Comparison of ENCODE assay signal across 8 cellular contexts in genomic region chr20:52105573-52106422, GRCh38.
A peak's percentile ranks its signal among the peaks of the same experiment; 100 is the strongest.
DNase-seq lines count a peak whose midpoint lies in the region; ATAC-seq and TF ChIP-seq lines count a peak whose summit lies in the region.

No MANE protein-coding gene starts in this region.

- no peak overlapping the region for H4K8ac ChIP-seq in IMR-90 (ENCODE audit: low read depth in 2 of 2, low read length in 2 of 2)

- H3K18ac ChIP-seq in IMR-90 (ENCODE audit: low read depth, low read length), result no peak overlapping the region

- TF ChIP-seq POLR2A in IMR-90 (IDR thresholded peaks at IDR 0.05; ENCODE audit: low read depth, low read length), result no peak

- peak overlapping the region; percentile 73 for H3K4me2 ChIP-seq in IMR-90 (ENCODE audit: low read depth, low read length)

- no peaks in the 10 kb centered on the region for H3K36me3 Mint-ChIP-seq in mesothelial cell of epicardium

- intact Hi-C loops in IMR-90 (cut with micrococcal nuclease) (no loop called here), sciatic nerve (cut with DNase I) (no loop called here)

- H3K23ac ChIP-seq in IMR-90 (ENCODE audit: low read depth, low read length), result no peak overlapping the region

- peaks cover 38% of the 10 kb centered on the region for H3K27me3 Mint-ChIP-seq in mesothelial cell of epicardium (ENCODE audit: low read depth)

- no peak overlapping the region for H2BK20ac ChIP-seq in IMR-90 (ENCODE audit: low read depth, low read length)

- H3K79me1 ChIP-seq in IMR-90 (ENCODE audit: low read depth in 1 of 2, low read length in 2 of 2), result peaks cover 0 to 25% of the 10 kb centered on the region in 2 experiments; a peak in 1 of 4 replicates

- BruUV-seq in IMR-90 (replicated peaks; lab: Mats Ljungman, UMichigan), result no TSS peak

- no peaks in the 10 kb centered on the region for H3K9me3 ChIP-seq in IMR-90 (ENCODE audit: control insufficient read depth, insufficient read depth, low read length)
- H3K9me3 ChIP-seq in duodenal mucosa (ENCODE audit: control insufficient read depth in 1 of 2, low read length in 2 of 2), result no peaks in the 10 kb centered on the region

- H3K27me3 ChIP-seq in IMR-90 (ENCODE audit: control insufficient read depth, insufficient read depth, low read length) (peaks cover 12% of the 10 kb centered on the region), duodenal mucosa (ENCODE audit: control insufficient read depth in 1 of 2, insufficient read depth in 2 of 2, low read length in 2 of 2) (peaks cover 29% of the 10 kb centered on the region in 2 donors)

- H2AK5ac ChIP-seq in IMR-90 (ENCODE audit: low read depth, low read length), result no peak overlapping the region

- dilution Hi-C loops in IMR-90 (cut with HindIII; ENCODE audit: low sequenced_read_pairs, unreplicated experiment), result no loop called here

- H2AFZ ChIP-seq in IMR-90 (replicated peaks; ENCODE audit: low read length, poor library complexity), result peak overlapping the region; percentile 88

- H3K9me1 ChIP-seq in IMR-90 (ENCODE audit: insufficient read depth, low read length), result 0 out of 2 replicates have a peak, but pooled peaks cover 3% of the 10 kb centered on the region

- H4K5ac ChIP-seq in IMR-90 (ENCODE audit: low read depth, low read length), result no peak overlapping the region

- H2AK9ac ChIP-seq in IMR-90 (replicated peaks; ENCODE audit: low read depth, low read length, poor library complexity), result peak overlapping the region; percentile 11

- ATAC-seq in IMR-90 (ENCODE audit: low read depth) (peak; percentile 18; the same call in 1 of the 2 replicates), HG03439 (IDR thresholded peaks at IDR 0.05; ENCODE audit: unreplicated experiment) (no peak), sciatic nerve (no peak)

- no peak overlapping the region for H4K91ac ChIP-seq in IMR-90 (ENCODE audit: insufficient read depth, low read depth, low read length)

- H3K56ac ChIP-seq in IMR-90 (ENCODE audit: extremely low read depth, insufficient read depth, low read length), result no peak overlapping the region

- peak; percentile 25; the same call in 1 of the 2 replicates for TF ChIP-seq CTCF in IMR-90 (conservative IDR thresholded peaks at IDR 0.05; ENCODE audit: low read depth, low read length)
- TF ChIP-seq CTCF in mesothelial cell of epicardium (IDR thresholded peaks at IDR 0.05; ENCODE audit: unreplicated experiment), result no peak

- no peaks in the 10 kb centered on the region for H3K9me3 Mint-ChIP-seq in mesothelial cell of epicardium

- H3K4me1 Mint-ChIP-seq in mesothelial cell of epicardium, result peaks cover 27% of the 10 kb centered on the region

- DNase-seq in ACHN, result peak; percentile 58
- DNase-seq in IMR-90, result peak; percentile 23
- peak in 1 of 2 experiments; percentile 46 for DNase-seq in mesothelial cell of epicardium (ENCODE audit: low spot score in 2 of 2, unreplicated experiment in 2 of 2)
- no peak for DNase-seq in globus pallidus (ENCODE audit: low spot score)
- no peak for DNase-seq in NCI-H1436 (lab: John Stamatoyannopoulos, UW)
- no peak for DNase-seq in sciatic nerve (ENCODE audit: low spot score)

- H3K4me3 ChIP-seq in IMR-90 (ENCODE audit: insufficient read depth, low read depth, low read length) (peak overlapping the region; percentile 45), duodenal mucosa (ENCODE audit: low read depth in 1 of 2, low read length in 2 of 2) (peak overlapping the region; percentile 35 to 51)

- no peak overlapping the region for H3K4ac ChIP-seq in IMR-90 (ENCODE audit: low read depth, low read length)

- H3K9ac ChIP-seq in IMR-90 (ENCODE audit: low read depth, low read length) (no peak overlapping the region), duodenal mucosa (ENCODE audit: low read depth in 1 of 2, low read length in 2 of 2) (no peak overlapping the region)

- H3K27ac ChIP-seq in IMR-90 (ENCODE audit: insufficient read depth, low read length) (no peak overlapping the region), duodenal mucosa (ENCODE audit: low read depth, low read length) (no peak overlapping the region)

- H2BK120ac ChIP-seq in IMR-90 (ENCODE audit: low read depth, low read length), result no peak overlapping the region

- no peak overlapping the region for H3K14ac ChIP-seq in IMR-90 (replicated peaks; ENCODE audit: low read depth, low read length)

- TF ChIP-seq RAD21 in IMR-90 (IDR thresholded peaks at IDR 0.05; ENCODE audit: low read length), result no peak

- 14% methylated on average over 10 of the region's 39 CpGs; no CpG with 5 or more reads in 1 of the 2 experiments for WGBS in IMR-90 (ENCODE audit: extremely low coverage in 2 of 2, insufficient read length in 1 of 2), 2 experiments

- H3K4me3 Mint-ChIP-seq in mesothelial cell of epicardium, result peak overlapping the region; percentile 70

- CTCF ChIA-PET in IMR-90 (lab: Yijun Ruan, JAX), result interaction anchor here (0.6 kb wide), 1 partner anchor 364 kb away, joined by 3 read pairs; no protein-coding TSS in a partner anchor

- POLR2A ChIA-PET in IMR-90 (lab: Charles Lee; ENCODE audit: unreplicated experiment), result no interaction called here

- H4K20me1 ChIP-seq in IMR-90 (ENCODE audit: insufficient read depth, low read length), result peaks cover 4% of the 10 kb centered on the region; the same call in 1 of the 2 replicates

- peaks cover 8% of the 10 kb centered on the region; the same call in 1 of the 2 replicates for H3K4me1 ChIP-seq in IMR-90 (ENCODE audit: control insufficient read depth, insufficient read depth, low read length)
- peaks cover 3 to 23% of the 10 kb centered on the region in 2 donors for H3K4me1 ChIP-seq in duodenal mucosa (ENCODE audit: control insufficient read depth in 1 of 2, insufficient read depth in 2 of 2, low read length in 2 of 2)

- no peak overlapping the region for H2BK15ac ChIP-seq in IMR-90 (ENCODE audit: low read depth, low read length)

- H2BK5ac ChIP-seq in IMR-90 (ENCODE audit: low read depth, low read length, poor library complexity, severe bottlenecking), result no peak overlapping the region

- no peak overlapping the region for H3K27ac Mint-ChIP-seq in mesothelial cell of epicardium

- in situ Hi-C loops in ACHN (cut with HindIII; ENCODE audit: low pct_ligation_motif_present, low pct_unique_long_range_greater_than_20kb, low sequenced_read_pairs), result no loop called here
- in situ Hi-C loops in IMR-90 (cut with MboI; ENCODE audit: low sequenced_read_pairs), result no loop called here

- H3K36me3 ChIP-seq in IMR-90 (ENCODE audit: control insufficient read depth, insufficient read depth, low read length) (no peaks in the 10 kb centered on the region), duodenal mucosa (ENCODE audit: control insufficient read depth in 1 of 2, insufficient read depth in 2 of 2, low read length in 2 of 2) (no peaks in the 10 kb centered on the region)

TF ChIP-seq in IMR-90, 13 proteins besides CTCF, POLR2A, EP300 and RAD21:
- TF ChIP-seq RFX5 (IDR thresholded peaks at IDR 0.05; ENCODE audit: low read depth, low read length) (no peak), SMC3 (IDR thresholded peaks at IDR 0.05; ENCODE audit: low read depth, low read length) (no peak), CEBPB (IDR thresholded peaks at IDR 0.05; ENCODE audit: low read depth, low read length) (no peak), MAFK (IDR thresholded peaks at IDR 0.05; ENCODE audit: low read depth, low read length) (no peak), USF2 (IDR thresholded peaks at IDR 0.05; ENCODE audit: low read depth, low read length) (no peak), FOS (IDR thresholded peaks at IDR 0.05; ENCODE audit: low read depth, low read length) (no peak), CHD1 (IDR thresholded peaks at IDR 0.05; ENCODE audit: low read depth, low read length) (no peak), ELK1 (IDR thresholded peaks at IDR 0.05; ENCODE audit: borderline replicate concordance, low read depth, low read length) (no peak), NFE2L2 (IDR thresholded peaks at IDR 0.05; ENCODE audit: low read depth, low read length) (no peak)

Comparison
In these comparisons a context has a peak if more than half of its experiments do, and no peak if none do; other contexts are left out.
1. DNase-seq: peak in ACHN (single experiment) and IMR-90 (single experiment); none in globus pallidus (single experiment), NCI-H1436 (single experiment) and sciatic nerve (single experiment).